In the genomic region with DNA sequence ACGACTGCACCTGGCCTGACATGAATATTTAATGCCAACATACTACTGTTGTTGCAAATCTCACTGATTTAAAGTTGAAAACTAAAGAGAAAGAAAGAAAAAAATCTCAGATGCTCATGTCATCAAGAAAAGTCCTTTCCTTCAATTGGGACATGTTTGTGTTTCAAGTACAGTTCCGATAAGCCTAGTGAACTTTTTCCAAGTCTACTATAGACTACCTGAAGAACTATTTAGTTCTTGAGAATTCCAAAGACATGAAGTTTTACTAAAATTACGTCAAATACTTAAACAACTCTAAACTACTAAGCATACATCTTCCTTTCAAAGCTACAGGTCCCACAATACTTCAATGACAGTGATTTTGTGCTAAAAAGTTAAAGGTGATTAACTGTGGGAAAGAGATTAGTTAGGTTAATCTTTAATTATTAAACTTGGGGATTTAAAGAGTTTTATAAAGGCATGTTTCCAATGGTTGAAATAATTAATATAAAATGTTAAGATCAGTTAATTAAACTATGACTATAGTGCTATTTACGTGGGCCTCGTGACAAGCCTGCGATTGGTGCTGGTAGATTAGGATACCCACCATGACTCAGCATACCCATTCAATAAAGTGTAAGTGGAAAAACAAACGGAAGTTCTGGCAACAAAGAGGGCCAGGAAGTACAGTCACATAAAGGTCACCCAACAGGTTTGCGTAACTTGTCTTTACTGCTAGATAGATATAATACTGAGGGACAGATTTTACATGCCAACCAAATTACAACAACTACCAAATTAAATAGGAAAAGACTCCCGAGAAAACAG, we compare ENCODE assay signal across 10 cellular contexts. TPM values are rescaled to one million over a fixed set of nuclear protein-coding genes. Genes with fewer than 3 reads are reported as not detected.
A peak's percentile ranks its signal among the peaks of the same experiment; 100 is the strongest.
DNase-seq lines count a peak whose midpoint lies in the region; TF ChIP-seq lines count a peak whose summit lies in the region.
"Had no signal": no experiment of that assay in that cellular context is flagged by ENCODE, and none has a peak within 500 bp of the region (broad histone marks: within the 10 kb centered on the region; RNA-seq: fewer than 3 reads in every experiment).

No MANE protein-coding gene starts in this region.

- intact Hi-C loops in stomach (cut with DNase I; ENCODE audit: low total_unique reads): no loop called here

- POLR2A ChIA-PET in RWPE1 (lab: Yijun Ruan, JAX; ENCODE audit: low non-redundant PET): no interaction called here

- CTCF ChIA-PET in RWPE1 (lab: Yijun Ruan, JAX): no interaction called here

- peaks cover 8 to 22% (median 10%) of the 10 kb centered on the region in 4 donors for H3K4me1 ChIP-seq in stomach

- no peaks in the 10 kb centered on the region for H3K9me3 ChIP-seq in stomach

- WGBS in stomach, 5 donors: 30 to 46% (median 39%) methylated on average over 9 of the region's 9 CpGs

- peaks cover 0 to 14% (median 11%) of the 10 kb centered on the region in 4 donors for H3K36me3 ChIP-seq in stomach

- no peaks in the 10 kb centered on the region for H3K27me3 ChIP-seq in stomach

- TF ChIP-seq POLR2A in stomach (IDR thresholded peaks at IDR 0.05): no peak

- no peak for TF ChIP-seq EP300 in stomach (IDR thresholded peaks at IDR 0.05)

- H3K4me3 ChIP-seq in fibroblast of mammary gland (ENCODE audit: control insufficient read depth, low read depth, low read length) (no peak overlapping the region), stomach (no peak overlapping the region), coronary artery (no peak overlapping the region)

- peak overlapping the region; percentile 62 for H3K27ac ChIP-seq in RWPE1
- peak overlapping the region; percentile 52 to 82 (median 74) for H3K27ac ChIP-seq in stomach
- no peak overlapping the region for H3K27ac ChIP-seq in coronary artery

- no peak for TF ChIP-seq CTCF in RWPE1 (conservative IDR thresholded peaks at IDR 0.05; ENCODE audit: low read depth)
- no peak for TF ChIP-seq CTCF in fibroblast of mammary gland (conservative IDR thresholded peaks at IDR 0.05; ENCODE audit: control insufficient read depth, insufficient read depth, low read depth, low read length)
- no peak for TF ChIP-seq CTCF in stomach (IDR thresholded peaks at IDR 0.05)
- no peak for TF ChIP-seq CTCF in coronary artery (IDR thresholded peaks at IDR 0.05)

- DNase-seq in NCI-H2196 (lab: John Stamatoyannopoulos, UW; ENCODE audit: unreplicated experiment): peak; percentile 11
- DNase-seq in NCI-H2196 treated with DMSO at 0.1 percent for 48 hours (lab: John Stamatoyannopoulos, UW; ENCODE audit: unreplicated experiment): no peak
- peak; percentile 81 for DNase-seq in RWPE1 (ENCODE audit: low spot score)
- peak; percentile 85 for DNase-seq in fibroblast of mammary gland (ENCODE audit: low read depth)
- DNase-seq in stomach: peak; percentile 69
- no peak for DNase-seq in NK-92 treated with Interleukin-12 subunit alpha and Interleukin-12 subunit beta, amount 100 ng/mL, for 24 hours (lab: John Stamatoyannopoulos, UW)
- no peak for DNase-seq in foreskin melanocyte
- no peak for DNase-seq in coronary artery (ENCODE audit: low spot score)
- DNase-seq: activated gamma-delta T cell treated with Interleukin-2 at 50 U/mL for 16 hours, NCI-H187 had no signal

RNA-seq across cellular contexts. Expression of a gene that starts 55.5 kb away (rescaled TPM):
- total RNA-seq in stomach: 100 to 1,000 TPM in 1 of 5 donors, 10 to 100 TPM in 4; 29.0 to 101 (median 54.9) TPM
- 10 to 100 TPM; 24.9 to 41.9 (median 31.0) TPM for polyA plus RNA-seq in stomach

RNA-seq across cellular contexts. Expression of a gene that starts 55.9 kb away (rescaled TPM):
- 10 to 100 TPM in 4 of 5 donors, 1 to 10 TPM in 1; 5.3 to 93.9 (median 16.7) TPM for total RNA-seq in stomach
- polyA plus RNA-seq in stomach: 1 to 10 TPM; 3.3 to 7.6 (median 7.2) TPM

Comparison
In these comparisons a context has a peak if more than half of its experiments do, and no peak if none do; other contexts are left out.
1. DNase-seq: peak in NCI-H2196 (single experiment), RWPE1 (single experiment), fibroblast of mammary gland (single experiment) and stomach (single experiment); none in NCI-H2196 treated with DMSO at 0.1 percent for 48 hours (single experiment), NK-92 treated with Interleukin-12 subunit alpha and Interleukin-12 subunit beta, amount 100 ng/mL, for 24 hours (single experiment), foreskin melanocyte (single experiment) and coronary artery (single experiment).
2. H3K27ac ChIP-seq: peak in RWPE1 (single experiment) and stomach (5 of 5); none in coronary artery (0 of 2).